25 cellular contexts compared by ENCODE assay signal in the genomic region with DNA sequence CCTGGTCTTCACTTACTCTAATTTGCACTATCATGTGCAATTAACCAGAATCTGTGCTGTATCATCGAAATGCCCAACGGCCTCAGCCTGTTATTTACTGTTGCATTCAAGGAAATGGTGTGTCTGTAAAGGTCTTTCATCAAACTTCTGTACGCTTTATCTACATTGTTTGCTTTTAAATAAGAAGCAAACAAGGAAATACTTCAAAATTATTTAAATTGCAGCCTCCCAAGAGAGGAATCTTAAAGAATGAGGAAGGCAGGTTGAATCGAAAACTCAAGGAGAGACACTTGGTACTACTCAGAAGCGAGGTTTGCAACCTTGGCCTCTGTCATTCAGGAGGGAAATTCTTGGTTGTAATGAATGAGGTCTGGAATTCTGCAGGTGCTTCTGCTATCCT.
"Had no signal": no experiment of that assay in that cellular context is flagged by ENCODE, and none has a peak within 500 bp of the region (broad histone marks: within the 10 kb centered on the region; RNA-seq: fewer than 3 reads in every experiment).

No MANE protein-coding gene starts in this region.

- DNase-seq: nephron progenitor cell; occipital lobe; ovary; psoas muscle; right cardiac atrium; right lobe of liver; sigmoid colon; small intestine; stimulated activated CD4-positive, alpha-beta T cell treated with anti-CD3 and anti-CD28 coated beads, Interleukin-15, amount 100 ng/mL, for 24 hours; stimulated activated CD4-positive, alpha-beta T cell treated with anti-CD3 and anti-CD28 coated beads, Interleukin-2, amount 100 ng/mL, for 24 hours; stimulated activated CD4-positive, alpha-beta T cell treated with anti-CD3 and anti-CD28 coated beads, Interleukin-2, amount 100 ng/mL, for 48 hours; stimulated activated CD4-positive, alpha-beta T cell treated with anti-CD3 and anti-CD28 coated beads, Interleukin-4, amount 100 ng/mL, for 24 hours; stimulated activated naive B cell treated with anti-CD40 and anti-IgM and Interleukin-4, amounts not matched to agents 10 μg/mL and 1 μg/mL and 100 μg/mL, for 72 hours; stimulated activated naive CD4-positive, alpha-beta T cell treated with Interleukin-2 at 50 U/mL for 16 hours; stomach; thyroid gland; trophoblast cell; upper lobe of left lung had no signal

- H3K4me3 ChIP-seq: ovary, psoas muscle, right lobe of liver, sigmoid colon, thoracic aorta, thyroid gland, tibial nerve, upper lobe of left lung, vagina had no signal

- H3K9me3 ChIP-seq: ovary, psoas muscle, right lobe of liver, sigmoid colon, stomach, thoracic aorta, thyroid gland, tibial nerve, upper lobe of left lung, vagina had no signal

- H3K9ac ChIP-seq: parathyroid adenoma had no signal

- ATAC-seq: natural killer cell treated with Interleukin-12 subunit alpha and Interleukin-12 subunit beta and Interleukin-15 and Interleukin-18, amount 100 ng/mL, for 72 hours; psoas muscle; right cardiac atrium; right lobe of liver; stimulated activated effector memory CD8-positive, alpha-beta T cell treated with anti-CD3 and anti-CD28 coated beads, Interleukin-12 subunit alpha, Interleukin-12 subunit beta, amount 100 ng/mL, for 72 hours; stimulated activated naive B cell treated with anti-CD40 and anti-IgM and Interleukin-4, amounts not matched to agents 10 μg/mL and 1 μg/mL and 100 μg/mL, for 72 hours had no signal

- FAIRE-seq: small intestine, urothelium cell line had no signal

- H3K27ac ChIP-seq: ovary, parathyroid adenoma, psoas muscle, right lobe of liver, sigmoid colon, thoracic aorta, thyroid gland, tibial nerve, upper lobe of left lung, vagina had no signal

- H3K27me3 ChIP-seq: ovary, right lobe of liver, sigmoid colon, stomach, thyroid gland, tibial nerve, upper lobe of left lung, vagina had no signal

- H3K4me1 ChIP-seq: parathyroid adenoma, psoas muscle, right lobe of liver, sigmoid colon, stomach, thyroid gland, tibial nerve, upper lobe of left lung, vagina had no signal

- H3K36me3 ChIP-seq: ovary, right lobe of liver, sigmoid colon, stomach, thoracic aorta, thyroid gland, tibial nerve, upper lobe of left lung, vagina had no signal
